ENCODE assay signal across 1 cellular context in the genomic region with DNA sequence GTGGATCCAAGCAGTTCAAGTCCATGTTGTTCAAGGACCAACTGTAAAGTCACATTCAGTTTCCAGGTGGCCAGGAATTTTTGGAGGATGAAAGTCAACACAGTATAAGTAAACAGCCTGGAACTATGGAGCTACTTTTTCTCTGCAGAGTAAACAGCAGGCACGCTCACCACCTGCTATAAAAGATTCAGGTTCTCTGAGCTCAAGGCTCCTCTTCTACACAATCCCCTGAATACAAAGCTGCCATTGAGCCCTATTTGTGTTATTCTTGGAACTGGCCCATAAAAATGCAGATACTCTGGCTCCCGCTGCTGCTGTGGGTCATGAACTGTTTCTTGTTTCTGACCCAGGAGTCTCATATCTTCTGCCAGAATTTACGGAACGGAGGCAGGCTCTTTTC.
TF ChIP-seq lines count a peak whose summit lies in the region.

No MANE protein-coding gene starts in this region.

TF ChIP-seq in HepG2, 621 proteins besides CTCF, POLR2A, EP300 and RAD21 (continued from another document and continues in another):
- TF ChIP-seq, protein P1, sequence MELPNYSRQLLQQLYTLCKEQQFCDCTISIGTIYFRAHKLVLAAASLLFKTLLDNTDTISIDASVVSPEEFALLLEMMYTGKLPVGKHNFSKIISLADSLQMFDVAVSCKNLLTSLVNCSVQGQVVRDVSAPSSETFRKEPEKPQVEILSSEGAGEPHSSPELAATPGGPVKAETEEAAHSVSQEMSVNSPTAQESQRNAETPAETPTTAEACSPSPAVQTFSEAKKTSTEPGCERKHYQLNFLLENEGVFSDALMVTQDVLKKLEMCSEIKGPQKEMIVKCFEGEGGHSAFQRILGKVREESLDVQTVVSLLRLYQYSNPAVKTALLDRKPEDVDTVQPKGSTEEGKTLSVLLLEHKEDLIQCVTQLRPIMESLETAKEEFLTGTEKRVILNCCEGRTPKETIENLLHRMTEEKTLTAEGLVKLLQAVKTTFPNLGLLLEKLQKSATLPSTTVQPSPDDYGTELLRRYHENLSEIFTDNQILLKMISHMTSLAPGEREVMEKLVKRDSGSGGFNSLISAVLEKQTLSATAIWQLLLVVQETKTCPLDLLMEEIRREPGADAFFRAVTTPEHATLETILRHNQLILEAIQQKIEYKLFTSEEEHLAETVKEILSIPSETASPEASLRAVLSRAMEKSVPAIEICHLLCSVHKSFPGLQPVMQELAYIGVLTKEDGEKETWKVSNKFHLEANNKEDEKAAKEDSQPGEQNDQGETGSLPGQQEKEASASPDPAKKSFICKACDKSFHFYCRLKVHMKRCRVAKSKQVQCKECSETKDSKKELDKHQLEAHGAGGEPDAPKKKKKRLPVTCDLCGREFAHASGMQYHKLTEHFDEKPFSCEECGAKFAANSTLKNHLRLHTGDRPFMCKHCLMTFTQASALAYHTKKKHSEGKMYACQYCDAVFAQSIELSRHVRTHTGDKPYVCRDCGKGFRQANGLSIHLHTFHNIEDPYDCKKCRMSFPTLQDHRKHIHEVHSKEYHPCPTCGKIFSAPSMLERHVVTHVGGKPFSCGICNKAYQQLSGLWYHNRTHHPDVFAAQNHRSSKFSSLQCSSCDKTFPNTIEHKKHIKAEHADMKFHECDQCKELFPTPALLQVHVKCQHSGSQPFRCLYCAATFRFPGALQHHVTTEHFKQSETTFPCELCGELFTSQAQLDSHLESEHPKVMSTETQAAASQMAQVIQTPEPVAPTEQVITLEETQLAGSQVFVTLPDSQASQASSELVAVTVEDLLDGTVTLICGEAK (IDR thresholded peaks at IDR 0.05): no peak
- TF ChIP-seq, protein P1 (CRISPR knock-in tag; IDR thresholded peaks at IDR 0.05): no peak
- TF ChIP-seq POGZ (CRISPR knock-in tag; IDR thresholded peaks at IDR 0.05) (no peak), LCORL (IDR thresholded peaks at IDR 0.05) (no peak), LCORL (CRISPR knock-in tag; IDR thresholded peaks at IDR 0.05) (0 out of 2 replicates have a peak, but pooled peaks have one; percentile 36), CREM (IDR thresholded peaks at IDR 0.05) (peak; percentile 46; the same call in 1 of the 2 replicates), CREM (CRISPR knock-in tag; IDR thresholded peaks at IDR 0.05) (no peak), ZKSCAN8 (CRISPR knock-in tag; IDR thresholded peaks at IDR 0.05; ENCODE audit: borderline replicate concordance) (peak; percentile 92; the same call in 1 of the 2 replicates), SIX4 (CRISPR knock-in tag; IDR thresholded peaks at IDR 0.05) (0 out of 2 replicates have a peak, but pooled peaks have one; percentile 31), MIXL1 (CRISPR knock-in tag; IDR thresholded peaks at IDR 0.05) (0 out of 2 replicates have a peak, but pooled peaks have one; percentile 17), ERF (CRISPR knock-in tag; IDR thresholded peaks at IDR 0.05) (no peak), TEAD3 (CRISPR knock-in tag; optimal IDR thresholded peaks at IDR 0.05; ENCODE audit: borderline replicate concordance) (peak; percentile 73), ZNF12 (CRISPR knock-in tag; IDR thresholded peaks at IDR 0.05) (peak; percentile 69), ZNF362 (CRISPR knock-in tag; IDR thresholded peaks at IDR 0.05; ENCODE audit: borderline replicate concordance) (peak; percentile 47; the same call in 1 of the 2 replicates), NR2F6 (IDR thresholded peaks at IDR 0.05) (peak; percentile 62), NR2F6 (CRISPR knock-in tag; IDR thresholded peaks at IDR 0.05) (peak; percentile 48; the same call in 1 of the 2 replicates)
- TF ChIP-seq, protein P2, sequence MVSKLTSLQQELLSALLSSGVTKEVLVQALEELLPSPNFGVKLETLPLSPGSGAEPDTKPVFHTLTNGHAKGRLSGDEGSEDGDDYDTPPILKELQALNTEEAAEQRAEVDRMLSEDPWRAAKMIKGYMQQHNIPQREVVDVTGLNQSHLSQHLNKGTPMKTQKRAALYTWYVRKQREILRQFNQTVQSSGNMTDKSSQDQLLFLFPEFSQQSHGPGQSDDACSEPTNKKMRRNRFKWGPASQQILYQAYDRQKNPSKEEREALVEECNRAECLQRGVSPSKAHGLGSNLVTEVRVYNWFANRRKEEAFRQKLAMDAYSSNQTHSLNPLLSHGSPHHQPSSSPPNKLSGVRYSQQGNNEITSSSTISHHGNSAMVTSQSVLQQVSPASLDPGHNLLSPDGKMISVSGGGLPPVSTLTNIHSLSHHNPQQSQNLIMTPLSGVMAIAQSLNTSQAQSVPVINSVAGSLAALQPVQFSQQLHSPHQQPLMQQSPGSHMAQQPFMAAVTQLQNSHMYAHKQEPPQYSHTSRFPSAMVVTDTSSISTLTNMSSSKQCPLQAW (CRISPR knock-in tag; IDR thresholded peaks at IDR 0.05): peak; percentile 41; the same call in 1 of the 2 replicates
- TF ChIP-seq, protein P3, sequence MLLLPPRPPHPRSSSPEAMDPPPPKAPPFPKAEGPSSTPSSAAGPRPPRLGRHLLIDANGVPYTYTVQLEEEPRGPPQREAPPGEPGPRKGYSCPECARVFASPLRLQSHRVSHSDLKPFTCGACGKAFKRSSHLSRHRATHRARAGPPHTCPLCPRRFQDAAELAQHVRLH (CRISPR knock-in tag; IDR thresholded peaks at IDR 0.05; ENCODE audit: borderline replicate concordance, low read depth): 0 out of 2 replicates have a peak, but pooled peaks have one; percentile 32
- TF ChIP-seq, protein P4, sequence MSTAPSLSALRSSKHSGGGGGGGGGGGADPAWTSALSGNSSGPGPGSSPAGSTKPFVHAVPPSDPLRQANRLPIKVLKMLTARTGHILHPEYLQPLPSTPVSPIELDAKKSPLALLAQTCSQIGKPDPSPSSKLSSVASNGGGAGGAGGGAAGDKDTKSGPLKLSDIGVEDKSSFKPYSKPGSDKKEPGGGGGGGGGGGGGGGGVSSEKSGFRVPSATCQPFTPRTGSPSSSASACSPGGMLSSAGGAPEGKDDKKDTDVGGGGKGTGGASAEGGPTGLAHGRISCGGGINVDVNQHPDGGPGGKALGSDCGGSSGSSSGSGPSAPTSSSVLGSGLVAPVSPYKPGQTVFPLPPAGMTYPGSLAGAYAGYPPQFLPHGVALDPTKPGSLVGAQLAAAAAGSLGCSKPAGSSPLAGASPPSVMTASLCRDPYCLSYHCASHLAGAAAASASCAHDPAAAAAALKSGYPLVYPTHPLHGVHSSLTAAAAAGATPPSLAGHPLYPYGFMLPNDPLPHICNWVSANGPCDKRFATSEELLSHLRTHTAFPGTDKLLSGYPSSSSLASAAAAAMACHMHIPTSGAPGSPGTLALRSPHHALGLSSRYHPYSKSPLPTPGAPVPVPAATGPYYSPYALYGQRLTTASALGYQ (CRISPR knock-in tag; IDR thresholded peaks at IDR 0.05): 0 out of 2 replicates have a peak, but pooled peaks have one; percentile 44
- TF ChIP-seq, protein P5, sequence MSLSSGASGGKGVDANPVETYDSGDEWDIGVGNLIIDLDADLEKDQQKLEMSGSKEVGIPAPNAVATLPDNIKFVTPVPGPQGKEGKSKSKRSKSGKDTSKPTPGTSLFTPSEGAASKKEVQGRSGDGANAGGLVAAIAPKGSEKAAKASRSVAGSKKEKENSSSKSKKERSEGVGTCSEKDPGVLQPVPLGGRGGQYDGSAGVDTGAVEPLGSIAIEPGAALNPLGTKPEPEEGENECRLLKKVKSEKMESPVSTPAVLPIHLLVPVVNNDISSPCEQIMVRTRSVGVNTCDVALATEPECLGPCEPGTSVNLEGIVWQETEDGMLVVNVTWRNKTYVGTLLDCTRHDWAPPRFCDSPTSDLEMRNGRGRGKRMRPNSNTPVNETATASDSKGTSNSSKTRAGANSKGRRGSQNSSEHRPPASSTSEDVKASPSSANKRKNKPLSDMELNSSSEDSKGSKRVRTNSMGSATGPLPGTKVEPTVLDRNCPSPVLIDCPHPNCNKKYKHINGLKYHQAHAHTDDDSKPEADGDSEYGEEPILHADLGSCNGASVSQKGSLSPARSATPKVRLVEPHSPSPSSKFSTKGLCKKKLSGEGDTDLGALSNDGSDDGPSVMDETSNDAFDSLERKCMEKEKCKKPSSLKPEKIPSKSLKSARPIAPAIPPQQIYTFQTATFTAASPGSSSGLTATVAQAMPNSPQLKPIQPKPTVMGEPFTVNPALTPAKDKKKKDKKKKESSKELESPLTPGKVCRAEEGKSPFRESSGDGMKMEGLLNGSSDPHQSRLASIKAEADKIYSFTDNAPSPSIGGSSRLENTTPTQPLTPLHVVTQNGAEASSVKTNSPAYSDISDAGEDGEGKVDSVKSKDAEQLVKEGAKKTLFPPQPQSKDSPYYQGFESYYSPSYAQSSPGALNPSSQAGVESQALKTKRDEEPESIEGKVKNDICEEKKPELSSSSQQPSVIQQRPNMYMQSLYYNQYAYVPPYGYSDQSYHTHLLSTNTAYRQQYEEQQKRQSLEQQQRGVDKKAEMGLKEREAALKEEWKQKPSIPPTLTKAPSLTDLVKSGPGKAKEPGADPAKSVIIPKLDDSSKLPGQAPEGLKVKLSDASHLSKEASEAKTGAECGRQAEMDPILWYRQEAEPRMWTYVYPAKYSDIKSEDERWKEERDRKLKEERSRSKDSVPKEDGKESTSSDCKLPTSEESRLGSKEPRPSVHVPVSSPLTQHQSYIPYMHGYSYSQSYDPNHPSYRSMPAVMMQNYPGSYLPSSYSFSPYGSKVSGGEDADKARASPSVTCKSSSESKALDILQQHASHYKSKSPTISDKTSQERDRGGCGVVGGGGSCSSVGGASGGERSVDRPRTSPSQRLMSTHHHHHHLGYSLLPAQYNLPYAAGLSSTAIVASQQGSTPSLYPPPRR (CRISPR knock-in tag; IDR thresholded peaks at IDR 0.05; ENCODE audit: borderline replicate concordance): peak; percentile 52; the same call in 1 of the 2 replicates
- TF ChIP-seq, protein P6, sequence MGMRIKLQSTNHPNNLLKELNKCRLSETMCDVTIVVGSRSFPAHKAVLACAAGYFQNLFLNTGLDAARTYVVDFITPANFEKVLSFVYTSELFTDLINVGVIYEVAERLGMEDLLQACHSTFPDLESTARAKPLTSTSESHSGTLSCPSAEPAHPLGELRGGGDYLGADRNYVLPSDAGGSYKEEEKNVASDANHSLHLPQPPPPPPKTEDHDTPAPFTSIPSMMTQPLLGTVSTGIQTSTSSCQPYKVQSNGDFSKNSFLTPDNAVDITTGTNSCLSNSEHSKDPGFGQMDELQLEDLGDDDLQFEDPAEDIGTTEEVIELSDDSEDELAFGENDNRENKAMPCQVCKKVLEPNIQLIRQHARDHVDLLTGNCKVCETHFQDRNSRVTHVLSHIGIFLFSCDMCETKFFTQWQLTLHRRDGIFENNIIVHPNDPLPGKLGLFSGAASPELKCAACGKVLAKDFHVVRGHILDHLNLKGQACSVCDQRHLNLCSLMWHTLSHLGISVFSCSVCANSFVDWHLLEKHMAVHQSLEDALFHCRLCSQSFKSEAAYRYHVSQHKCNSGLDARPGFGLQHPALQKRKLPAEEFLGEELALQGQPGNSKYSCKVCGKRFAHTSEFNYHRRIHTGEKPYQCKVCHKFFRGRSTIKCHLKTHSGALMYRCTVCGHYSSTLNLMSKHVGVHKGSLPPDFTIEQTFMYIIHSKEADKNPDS (CRISPR knock-in tag; IDR thresholded peaks at IDR 0.05): no peak
- TF ChIP-seq, protein P7, sequence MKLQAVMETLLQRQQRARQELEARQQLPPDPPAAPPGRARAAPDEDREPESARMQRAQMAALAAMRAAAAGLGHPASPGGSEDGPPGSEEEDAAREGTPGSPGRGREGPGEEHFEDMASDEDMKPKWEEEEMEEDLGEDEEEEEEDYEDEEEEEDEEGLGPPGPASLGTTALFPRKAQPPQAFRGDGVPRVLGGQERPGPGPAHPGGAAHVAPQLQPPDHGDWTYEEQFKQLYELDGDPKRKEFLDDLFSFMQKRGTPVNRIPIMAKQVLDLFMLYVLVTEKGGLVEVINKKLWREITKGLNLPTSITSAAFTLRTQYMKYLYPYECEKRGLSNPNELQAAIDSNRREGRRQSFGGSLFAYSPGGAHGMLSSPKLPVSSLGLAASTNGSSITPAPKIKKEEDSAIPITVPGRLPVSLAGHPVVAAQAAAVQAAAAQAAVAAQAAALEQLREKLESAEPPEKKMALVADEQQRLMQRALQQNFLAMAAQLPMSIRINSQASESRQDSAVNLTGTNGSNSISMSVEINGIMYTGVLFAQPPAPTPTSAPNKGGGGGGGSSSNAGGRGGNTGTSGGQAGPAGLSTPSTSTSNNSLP (IDR thresholded peaks at IDR 0.05; ENCODE audit: low read depth, low read length): 0 out of 2 replicates have a peak, but pooled peaks have one; percentile 41
- TF ChIP-seq, protein P8, sequence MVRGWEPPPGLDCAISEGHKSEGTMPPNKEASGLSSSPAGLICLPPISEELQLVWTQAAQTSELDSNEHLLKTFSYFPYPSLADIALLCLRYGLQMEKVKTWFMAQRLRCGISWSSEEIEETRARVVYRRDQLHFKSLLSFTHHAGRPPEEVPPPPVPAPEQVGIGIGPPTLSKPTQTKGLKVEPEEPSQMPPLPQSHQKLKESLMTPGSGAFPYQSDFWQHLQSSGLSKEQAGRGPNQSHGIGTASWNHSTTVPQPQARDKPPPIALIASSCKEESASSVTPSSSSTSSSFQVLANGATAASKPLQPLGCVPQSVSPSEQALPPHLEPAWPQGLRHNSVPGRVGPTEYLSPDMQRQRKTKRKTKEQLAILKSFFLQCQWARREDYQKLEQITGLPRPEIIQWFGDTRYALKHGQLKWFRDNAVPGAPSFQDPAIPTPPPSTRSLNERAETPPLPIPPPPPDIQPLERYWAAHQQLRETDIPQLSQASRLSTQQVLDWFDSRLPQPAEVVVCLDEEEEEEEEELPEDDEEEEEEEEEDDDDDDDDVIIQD (CRISPR knock-in tag; IDR thresholded peaks at IDR 0.05; ENCODE audit: low read depth): 0 out of 2 replicates have a peak, but pooled peaks have one; percentile 17
